ENCODE assay signal across 11 cellular contexts in genomic region chr3:171269557-171269956, GRCh38.
DNase-seq lines count a peak whose midpoint lies in the region; ATAC-seq, FAIRE-seq and TF ChIP-seq lines count a peak whose summit lies in the region.
"Had no signal": no experiment of that assay in that cellular context is flagged by ENCODE, and none has a peak within 500 bp of the region (broad histone marks: within the 10 kb centered on the region; RNA-seq: fewer than 3 reads in every experiment).

No MANE protein-coding gene starts in this region.

- H3K4me3 ChIP-seq in pancreas = no peak overlapping the region
- H3K4me3 ChIP-seq: vagina had no signal

- no peaks in the 10 kb centered on the region for H3K36me3 ChIP-seq in pancreas
- H3K36me3 ChIP-seq: vagina had no signal

- peaks cover 6% of the 10 kb centered on the region for H3K36me3 Mint-ChIP-seq in activated naive CD4-positive, alpha-beta T cell treated with anti-CD3 and anti-CD28 coated beads, Interleukin-2, amount 50 U/mL, for 24 hours
- H3K36me3 Mint-ChIP-seq in activated T-helper 1 cell treated with anti-CD3 and anti-CD28 coated beads, Interleukin-12 subunit alpha, Interleukin-12 subunit beta, Interleukin-2, Interleukin-4 antibody, amounts not matched to agents 30 ng/mL and 10 ng/mL and 1 ng/mL, durations not matched to agents 14 hours and 24 hours and 36 hours (ENCODE audit: low read depth) = peaks cover 5% of the 10 kb centered on the region

- peaks cover 91% of the 10 kb centered on the region for H3K4me1 Mint-ChIP-seq in activated naive CD4-positive, alpha-beta T cell treated with anti-CD3 and anti-CD28 coated beads, Interleukin-2, amount 50 U/mL, for 24 hours
- peaks cover 77% of the 10 kb centered on the region for H3K4me1 Mint-ChIP-seq in activated T-helper 1 cell treated with anti-CD3 and anti-CD28 coated beads, Interleukin-12 subunit alpha, Interleukin-12 subunit beta, Interleukin-2, Interleukin-4 antibody, amounts not matched to agents 30 ng/mL and 10 ng/mL and 1 ng/mL, durations not matched to agents 14 hours and 24 hours and 36 hours (ENCODE audit: low read depth)

- ATAC-seq in HG03039 (IDR thresholded peaks at IDR 0.05; ENCODE audit: unreplicated experiment) (peak; percentile 42), GM21526 (IDR thresholded peaks at IDR 0.05; ENCODE audit: low FRiP score, unreplicated experiment) (no peak), pancreas (no peak)
- ATAC-seq: HCT116 had no signal

- no peaks in the 10 kb centered on the region for H3K27me3 ChIP-seq in pancreas
- H3K27me3 ChIP-seq: vagina had no signal

- no peak for DNase-seq in activated naive CD4-positive, alpha-beta T cell (lab: John Stamatoyannopoulos, UW)
- DNase-seq in activated T-helper 1 cell treated with anti-CD3 and anti-CD28 coated beads, Interleukin-12 subunit alpha, Interleukin-12 subunit beta, Interleukin-2, Interleukin-4 antibody, amounts not matched to agents 30 ng/mL and 10 ng/mL and 1 ng/mL, durations not matched to agents 14 hours and 24 hours and 36 hours (ENCODE audit: low spot score) = no peak
- DNase-seq in frontal cortex (ENCODE audit: low spot score in 2 of 2) (no peak), NCI-H345 treated with DMSO at 0.1 percent for 48 hours (lab: John Stamatoyannopoulos, UW; ENCODE audit: unreplicated experiment) (no peak), pancreas (no peak)
- DNase-seq: cerebellar nuclear complex had no signal

- H3K27ac Mint-ChIP-seq in activated naive CD4-positive, alpha-beta T cell treated with anti-CD3 and anti-CD28 coated beads, Interleukin-2, amount 50 U/mL, for 24 hours = peak overlapping the region; percentile 83
- peak overlapping the region; percentile 31 for H3K27ac Mint-ChIP-seq in activated T-helper 1 cell treated with anti-CD3 and anti-CD28 coated beads, Interleukin-12 subunit alpha, Interleukin-12 subunit beta, Interleukin-2, Interleukin-4 antibody, amounts not matched to agents 30 ng/mL and 10 ng/mL and 1 ng/mL, durations not matched to agents 14 hours and 24 hours and 36 hours

- intact Hi-C loops in activated T-helper 1 cell treated with anti-CD3 and anti-CD28 coated beads, Interleukin-12 subunit alpha, Interleukin-12 subunit beta, Interleukin-2, Interleukin-4 antibody, amounts not matched to agents 30 ng/mL and 10 ng/mL and 1 ng/mL, durations not matched to agents 14 hours and 24 hours and 36 hours (cut with micrococcal nuclease) = loop anchor here (1.0 kb wide), 1 partner anchor 15 kb away; no protein-coding TSS in a partner anchor
- intact Hi-C loops in pancreas (cut with DNase I) = no loop called here

- no peak for FAIRE-seq in frontal cortex (lab: Jason Lieb, UNC)
- FAIRE-seq in pancreas (lab: Jason Lieb, UNC) = no peak

- no peak for TF ChIP-seq CTCF in pancreas (IDR thresholded peaks at IDR 0.05)

- H3K4me3 Mint-ChIP-seq in activated naive CD4-positive, alpha-beta T cell treated with anti-CD3 and anti-CD28 coated beads, Interleukin-2, amount 50 U/mL, for 24 hours = peak overlapping the region; percentile 70
- no peak overlapping the region for H3K4me3 Mint-ChIP-seq in activated T-helper 1 cell treated with anti-CD3 and anti-CD28 coated beads, Interleukin-12 subunit alpha, Interleukin-12 subunit beta, Interleukin-2, Interleukin-4 antibody, amounts not matched to agents 30 ng/mL and 10 ng/mL and 1 ng/mL, durations not matched to agents 14 hours and 24 hours and 36 hours

- peaks cover 6% of the 10 kb centered on the region for H3K9me3 Mint-ChIP-seq in activated naive CD4-positive, alpha-beta T cell treated with anti-CD3 and anti-CD28 coated beads, Interleukin-2, amount 50 U/mL, for 24 hours
- H3K9me3 Mint-ChIP-seq in activated T-helper 1 cell treated with anti-CD3 and anti-CD28 coated beads, Interleukin-12 subunit alpha, Interleukin-12 subunit beta, Interleukin-2, Interleukin-4 antibody, amounts not matched to agents 30 ng/mL and 10 ng/mL and 1 ng/mL, durations not matched to agents 14 hours and 24 hours and 36 hours = no peaks in the 10 kb centered on the region

- H3K27ac ChIP-seq in pancreas = no peak overlapping the region
- H3K27ac ChIP-seq: vagina had no signal

- no peaks in the 10 kb centered on the region for H3K9me3 ChIP-seq in pancreas
- H3K9me3 ChIP-seq: vagina had no signal

- peaks cover 0 to 15% (median 4%) of the 10 kb centered on the region in 3 donors for H3K4me1 ChIP-seq in pancreas

- H3K27me3 Mint-ChIP-seq in activated naive CD4-positive, alpha-beta T cell treated with anti-CD3 and anti-CD28 coated beads, Interleukin-2, amount 50 U/mL, for 24 hours = no peaks in the 10 kb centered on the region
- H3K27me3 Mint-ChIP-seq in activated T-helper 1 cell treated with anti-CD3 and anti-CD28 coated beads, Interleukin-12 subunit alpha, Interleukin-12 subunit beta, Interleukin-2, Interleukin-4 antibody, amounts not matched to agents 30 ng/mL and 10 ng/mL and 1 ng/mL, durations not matched to agents 14 hours and 24 hours and 36 hours (ENCODE audit: insufficient read depth) = no peaks in the 10 kb centered on the region
